ENCODE assay signal across 19 cellular contexts in the genomic region with DNA sequence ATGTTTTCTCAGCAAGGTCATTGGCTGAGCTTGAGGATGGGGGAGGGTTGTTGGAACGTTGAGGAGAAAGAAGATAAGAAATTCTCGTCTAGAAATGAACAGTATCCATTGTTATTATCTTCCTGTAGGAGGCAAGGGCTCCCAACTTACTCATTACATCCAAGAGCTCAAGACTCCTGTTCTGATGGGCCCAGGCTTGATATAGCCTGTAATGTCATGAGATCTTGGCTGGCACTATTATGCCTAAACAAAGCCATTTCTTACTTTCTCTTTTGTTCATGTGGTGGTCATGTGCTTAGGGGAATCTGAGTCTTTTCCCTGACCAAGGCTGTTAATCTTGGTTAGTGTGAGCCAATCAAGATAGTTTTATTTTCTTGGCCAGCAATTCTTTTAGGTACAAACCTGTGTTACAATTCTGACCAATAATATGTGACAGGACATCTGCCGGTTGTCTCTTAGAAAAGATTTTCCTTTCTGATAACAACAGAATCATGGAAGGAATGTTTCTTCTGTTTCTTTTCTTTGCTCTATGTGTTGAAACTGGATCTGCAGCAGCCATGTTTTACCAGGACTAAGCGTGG. TPM values are rescaled to one million over a fixed set of nuclear protein-coding genes. Genes with fewer than 3 reads are reported as not detected.
DNase-seq lines count a peak whose midpoint lies in the region; ATAC-seq and TF ChIP-seq lines count a peak whose summit lies in the region.
"Had no signal": no experiment of that assay in that cellular context is flagged by ENCODE, and none has a peak within 500 bp of the region (broad histone marks: within the 10 kb centered on the region; RNA-seq: fewer than 3 reads in every experiment).

No MANE protein-coding gene starts in this region.

- no peak overlapping the region for H2BK15ac ChIP-seq in neuronal stem cell (ENCODE audit: low read length)

- no peak overlapping the region for H3K27ac ChIP-seq in neuronal stem cell (replicated peaks; ENCODE audit: low read length)
- H3K27ac ChIP-seq: KMS-11 had no signal

- no peak overlapping the region for H3K4me2 ChIP-seq in neuronal stem cell (ENCODE audit: insufficient read depth, low read length, poor library complexity, severe bottlenecking)
- H3K4me2 ChIP-seq: KMS-11 had no signal

- peaks cover 13% of the 10 kb centered on the region for H3K27me3 Mint-ChIP-seq in activated T-cell treated with anti-CD3 and anti-CD28 coated beads, Interleukin-2, amount 50 U/mL, for 72 hours (ENCODE audit: low read depth)

- no peaks in the 10 kb centered on the region for H3K36me3 Mint-ChIP-seq in activated T-cell treated with anti-CD3 and anti-CD28 coated beads, Interleukin-2, amount 50 U/mL, for 72 hours (ENCODE audit: insufficient read depth in 2 of 2)
- H3K36me3 Mint-ChIP-seq: CD8-positive, alpha-beta T cell had no signal

- H3K27me3 ChIP-seq in neuronal stem cell (ENCODE audit: control insufficient read depth in 3 of 3, insufficient read depth in 3 of 3, low read depth in 1 of 3, low read length in 3 of 3), result no peaks in the 10 kb centered on the region

- no peak overlapping the region for H3K14ac ChIP-seq in neuronal stem cell (ENCODE audit: low read length)

- H3K9ac ChIP-seq in neuronal stem cell (ENCODE audit: low read depth, low read length, poor library complexity), result no peak overlapping the region
- H3K9ac ChIP-seq: KMS-11 had no signal

- H2AK5ac ChIP-seq in neuronal stem cell (ENCODE audit: low read depth, low read length), result no peak overlapping the region

- no peak overlapping the region for H3K23ac ChIP-seq in neuronal stem cell (ENCODE audit: low read depth, low read length, poor library complexity)

- H3K9me3 ChIP-seq in neuronal stem cell (replicated peaks in 1 of 2; ENCODE audit: control insufficient read depth in 2 of 2, insufficient read depth in 1 of 2, low read depth in 1 of 2, low read length in 2 of 2), result no peaks in the 10 kb centered on the region

- H4K91ac ChIP-seq in neuronal stem cell (ENCODE audit: low read depth, low read length, poor library complexity), result no peak overlapping the region

- DNase-seq in COLO829 (ENCODE audit: low spot score), result peak; percentile 43
- peak; percentile 58 for DNase-seq in SK-MEL-5 (ENCODE audit: low read depth, low spot score)
- DNase-seq in erythroblast (lab: John Stamatoyannopoulos, UW), result peak; percentile 41 to 45
- no peak for DNase-seq in neuronal stem cell (ENCODE audit: low spot score)
- no peak for DNase-seq in activated T-cell treated with anti-CD3 and anti-CD28 coated beads, Interleukin-2, amount 50 U/mL, for 72 hours
- no peak for DNase-seq in kidney glomerular epithelial cell (lab: John Stamatoyannopoulos, UW)
- no peak for DNase-seq in Right ventricle myocardium inferior (ENCODE audit: missing footprints)
- DNase-seq: CD8-positive, alpha-beta T cell; DMS79 treated with DMSO at 0.1 percent for 48 hours; HFFc6; NCI-H1105; NCI-H1694; NCI-H2107; NCI-H226; NCI-H524 treated with DMSO at 0.1 percent for 48 hours; SHP77 treated with DMSO at 0.1 percent for 48 hours had no signal

- no CpG with 5 or more reads among the region's 4 CpGs for WGBS in neuronal stem cell (ENCODE audit: extremely low coverage in 2 of 2, insufficient read length in 2 of 2, insufficient replicate concordance in 1 of 2), 2 donors

- H3K4me3 ChIP-seq in neuronal stem cell (ENCODE audit: low read length in 2 of 2), result no peak overlapping the region

- no peak overlapping the region for H3K4me3 Mint-ChIP-seq in activated T-cell treated with anti-CD3 and anti-CD28 coated beads, Interleukin-2, amount 50 U/mL, for 72 hours
- H3K4me3 Mint-ChIP-seq: CD8-positive, alpha-beta T cell; HFFc6 had no signal

- no peaks in the 10 kb centered on the region for H3K36me3 ChIP-seq in neuronal stem cell (replicated peaks in 1 of 2; ENCODE audit: control insufficient read depth in 2 of 2, insufficient read depth in 2 of 2, low read length in 2 of 2)

- no peaks in the 10 kb centered on the region for H3K79me1 ChIP-seq in neuronal stem cell (ENCODE audit: low read depth, low read length)

- no peak for TF ChIP-seq POLR2A in erythroblast (IDR thresholded peaks at IDR 0.05; ENCODE audit: low read length)

- no peak overlapping the region for H2BK5ac ChIP-seq in neuronal stem cell (ENCODE audit: low read length)

- no peak overlapping the region for H3K27ac Mint-ChIP-seq in activated T-cell treated with anti-CD3 and anti-CD28 coated beads, Interleukin-2, amount 50 U/mL, for 72 hours
- H3K27ac Mint-ChIP-seq: CD8-positive, alpha-beta T cell; HFFc6 had no signal

- H3K4me1 ChIP-seq in neuronal stem cell (ENCODE audit: control insufficient read depth in 2 of 2, insufficient read depth in 1 of 2, low read depth in 1 of 2, low read length in 2 of 2), result peaks cover 0 to 3% of the 10 kb centered on the region in 2 donors

- peak overlapping the region; percentile 51 for H2AFZ ChIP-seq in neuronal stem cell (ENCODE audit: low read length)

- no peak overlapping the region for H4K8ac ChIP-seq in neuronal stem cell (ENCODE audit: low read depth, low read length)

- no peak overlapping the region for H2BK12ac ChIP-seq in neuronal stem cell (ENCODE audit: low read length)

- intact Hi-C loops in Right ventricle myocardium inferior (cut with DNase I), result no loop called here

- H2BK120ac ChIP-seq in neuronal stem cell (ENCODE audit: low read depth, low read length), result no peak overlapping the region

- in situ Hi-C loops in SK-MEL-5 (cut with HindIII; ENCODE audit: low pct_unique_long_range_greater_than_20kb, low sequenced_read_pairs), result no loop called here

- H3K4ac ChIP-seq in neuronal stem cell (ENCODE audit: low read length), result no peak overlapping the region

- no peak for ATAC-seq in GM21723 (IDR thresholded peaks at IDR 0.05; ENCODE audit: unreplicated experiment)
- no peak for ATAC-seq in activated T-cell treated with anti-CD3 and anti-CD28 coated beads, Interleukin-2, amount 50 U/mL, for 72 hours (replicated peaks in 1 of 2)
- ATAC-seq in Right ventricle myocardium inferior, result no peak
- ATAC-seq: CD8-positive, alpha-beta T cell; HepG2 had no signal

- no peak overlapping the region for H3K18ac ChIP-seq in neuronal stem cell (ENCODE audit: low read length)

- H3K9me3 Mint-ChIP-seq in activated T-cell treated with anti-CD3 and anti-CD28 coated beads, Interleukin-2, amount 50 U/mL, for 72 hours, result no peaks in the 10 kb centered on the region
- H3K9me3 Mint-ChIP-seq: CD8-positive, alpha-beta T cell; HFFc6 had no signal

- H3K4me1 Mint-ChIP-seq in activated T-cell treated with anti-CD3 and anti-CD28 coated beads, Interleukin-2, amount 50 U/mL, for 72 hours (ENCODE audit: low read depth), result peaks cover 5% of the 10 kb centered on the region

RNA-seq across cellular contexts. Expression of gene IGSF3, which starts 15.2 kb away (rescaled TPM):
- total RNA-seq in SK-MEL-5 (2014; rRNA removed; shearing (Covaris generic)), result 33.2 and 35.2 TPM in 2 replicates
- 33.0 and 41.6 TPM in 2 replicates for polyA plus RNA-seq in SK-MEL-5 (2015; cell fraction: cytosol; rRNA removed)
- 11.0 and 15.4 TPM in 2 replicates for polyA plus RNA-seq in SK-MEL-5 (2015; cell fraction: nucleus; rRNA removed)
- polyA plus RNA-seq in neuronal stem cell (2013, experiment 1 of 2), result 12.7 TPM
- 13.8 TPM for polyA plus RNA-seq in neuronal stem cell (2013, experiment 2 of 2)
- total RNA-seq in activated T-cell treated with anti-CD3 and anti-CD28 coated beads, Interleukin-2, amount 50 U/mL, for 72 hours, result 1 to 10 TPM; 3.3 to 4.9 TPM
- 15.8 TPM for total RNA-seq in Right ventricle myocardium inferior
- total RNA-seq: CD8-positive, alpha-beta T cell; HFFc6 had no signal

Comparison
In these comparisons a context has a peak if more than half of its experiments do, and no peak if none do; other contexts are left out.
1. DNase-seq: peak in COLO829 (single experiment), SK-MEL-5 (single experiment) and erythroblast (2 of 2); none in neuronal stem cell (single experiment), activated T-cell treated with anti-CD3 and anti-CD28 coated beads, Interleukin-2, amount 50 U/mL, for 72 hours (0 of 2), kidney glomerular epithelial cell (single experiment) and Right ventricle myocardium inferior (single experiment).